ENCODE assay signal across 1 cellular context in genomic region chr20:32110173-32110704, GRCh38.
TF ChIP-seq lines count a peak whose summit lies in the region.

No MANE protein-coding gene starts in this region.

TF ChIP-seq in A549, 52 proteins besides CTCF, POLR2A, EP300 and RAD21:
- no peak for TF ChIP-seq USF2 (IDR thresholded peaks at IDR 0.05)
- TF ChIP-seq CEBPB (IDR thresholded peaks at IDR 0.05) = no peak
- TF ChIP-seq HDAC2 (IDR thresholded peaks at IDR 0.05) = no peak
- TF ChIP-seq RFX5 (IDR thresholded peaks at IDR 0.05) = no peak
- no peak for TF ChIP-seq HOXB13 (CRISPR knock-in tag; IDR thresholded peaks at IDR 0.05; ENCODE audit: low read depth)
- TF ChIP-seq REST (IDR thresholded peaks at IDR 0.05) = no peak
- TF ChIP-seq TFCP2L1 (CRISPR knock-in tag; IDR thresholded peaks at IDR 0.05) = no peak
- TF ChIP-seq EHMT2 (IDR thresholded peaks at IDR 0.05; ENCODE audit: low read depth) = no peak
- no peak for TF ChIP-seq JUN (IDR thresholded peaks at IDR 0.05)
- no peak for TF ChIP-seq HMGXB4 (CRISPR knock-in tag; IDR thresholded peaks at IDR 0.05; ENCODE audit: borderline replicate concordance)
- no peak for TF ChIP-seq SMC3 (IDR thresholded peaks at IDR 0.05)
- TF ChIP-seq ELK1 (IDR thresholded peaks at IDR 0.05; ENCODE audit: low read depth, low read length) = no peak
- TF ChIP-seq POLR2AphosphoS2 (conservative IDR thresholded peaks at IDR 0.05; ENCODE audit: low read length) = no peak
- TF ChIP-seq CHD2 (IDR thresholded peaks at IDR 0.05; ENCODE audit: low read length, partially characterized antibody) = no peak
- no peak for TF ChIP-seq TP53 (CRISPR knock-in tag; IDR thresholded peaks at IDR 0.05)
- no peak for TF ChIP-seq KDM5A (IDR thresholded peaks at IDR 0.05)
- TF ChIP-seq MYC (IDR thresholded peaks at IDR 0.05; ENCODE audit: borderline replicate concordance, low read length) = no peak
- TF ChIP-seq MAFK (IDR thresholded peaks at IDR 0.05; ENCODE audit: partially characterized antibody) = no peak
- no peak for TF ChIP-seq ZNF302 (CRISPR knock-in tag; IDR thresholded peaks at IDR 0.05)
- no peak for TF ChIP-seq HOXA7 (CRISPR knock-in tag; IDR thresholded peaks at IDR 0.05)
